14 cellular contexts compared by ENCODE assay signal in the genomic region with DNA sequence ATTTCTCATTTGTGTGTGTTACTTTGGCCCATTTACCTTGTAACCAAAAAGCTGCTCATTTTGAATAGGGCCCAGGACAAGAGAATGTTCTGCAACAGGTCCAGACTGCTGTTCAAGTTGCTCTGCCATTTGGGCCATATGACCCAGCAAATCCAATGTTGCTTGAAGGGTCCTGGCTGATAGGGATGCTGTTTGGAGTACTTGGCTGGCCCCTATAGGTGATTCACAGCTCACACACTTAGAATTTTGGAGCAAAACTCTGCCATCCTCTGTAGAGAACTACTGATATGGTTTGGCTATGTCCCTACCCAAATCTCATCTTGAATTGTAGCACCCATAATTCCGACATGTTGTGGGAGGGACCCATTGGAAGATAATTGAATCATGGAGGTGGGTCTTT.
"Had no signal": no experiment of that assay in that cellular context is flagged by ENCODE, and none has a peak within 500 bp of the region (broad histone marks: within the 10 kb centered on the region; RNA-seq: fewer than 3 reads in every experiment).

No MANE protein-coding gene starts in this region.

- H3K4me3 Mint-ChIP-seq: activated CD8-positive, alpha-beta T cell treated with anti-CD3 and anti-CD28 coated beads for 36 hours; activated naive CD8-positive, alpha-beta T cell treated with anti-CD3 and anti-CD28 coated beads, Interleukin-2, amount 50 U/mL, for 24 hours; naive thymus-derived CD8-positive, alpha-beta T cell had no signal

- H3K9me3 ChIP-seq: ascending aorta, neutrophil, thyroid gland, vagina had no signal

- H3K27ac ChIP-seq: ascending aorta, cardiac muscle cell, neutrophil, thyroid gland, vagina had no signal

- H3K27ac Mint-ChIP-seq: activated CD8-positive, alpha-beta T cell treated with anti-CD3 and anti-CD28 coated beads for 36 hours; activated naive CD8-positive, alpha-beta T cell treated with anti-CD3 and anti-CD28 coated beads, Interleukin-2, amount 50 U/mL, for 24 hours; naive thymus-derived CD8-positive, alpha-beta T cell had no signal

- H3K4me3 ChIP-seq: ascending aorta, cardiac muscle cell, lung, thyroid gland, vagina had no signal

- H3K4me1 ChIP-seq: ascending aorta, thyroid gland, vagina had no signal

- ATAC-seq: activated CD8-positive, alpha-beta T cell treated with anti-CD3 and anti-CD28 coated beads for 36 hours; activated naive CD8-positive, alpha-beta T cell treated with anti-CD3 and anti-CD28 coated beads, Interleukin-2, amount 50 U/mL, for 24 hours; left colon; naive thymus-derived CD8-positive, alpha-beta T cell had no signal

- H3K36me3 Mint-ChIP-seq: naive thymus-derived CD8-positive, alpha-beta T cell had no signal

- H3K36me3 ChIP-seq: ascending aorta, cardiac muscle cell, neutrophil, thyroid gland, vagina had no signal

- H3K27me3 ChIP-seq: ascending aorta, cardiac muscle cell, neutrophil, thyroid gland, vagina had no signal

- DNase-seq: activated CD4-positive, alpha-beta T cell treated with anti-CD3 and anti-CD28 coated beads for 4 hours; activated CD8-positive, alpha-beta memory T cell treated with anti-CD3 and anti-CD28 coated beads, Interleukin-2, amount 50 U/mL, for 4 hours; activated CD8-positive, alpha-beta T cell treated with anti-CD3 and anti-CD28 coated beads for 36 hours; activated naive CD8-positive, alpha-beta T cell treated with anti-CD3 and anti-CD28 coated beads, Interleukin-2, amount 50 U/mL, for 24 hours; left colon; naive thymus-derived CD8-positive, alpha-beta T cell; small intestine; T1000; thyroid gland had no signal
